Comparison of ENCODE assay signal across 13 cellular contexts in genomic region chr6:72740135-72740534, GRCh38.
DNase-seq lines count a peak whose midpoint lies in the region; ATAC-seq and TF ChIP-seq lines count a peak whose summit lies in the region.
"Had no signal": no experiment of that assay in that cellular context is flagged by ENCODE, and none has a peak within 500 bp of the region (broad histone marks: within the 10 kb centered on the region; RNA-seq: fewer than 3 reads in every experiment).

No MANE protein-coding gene starts in this region.

- H3K27ac ChIP-seq in gastrocnemius medialis = peak overlapping the region in 3 of 4 donors; percentile 11 to 86 (median 78)
- H3K27ac ChIP-seq: A549, neutrophil had no signal

- no peaks in the 10 kb centered on the region for H3K27me3 Mint-ChIP-seq in Calu3 (ENCODE audit: unreplicated experiment)
- H3K27me3 Mint-ChIP-seq: brain had no signal

- H3K36me3 ChIP-seq in gastrocnemius medialis (no peaks in the 10 kb centered on the region), HAP-1 (replicated peaks) (no peaks in the 10 kb centered on the region)
- H3K36me3 ChIP-seq: neutrophil had no signal

- no peaks in the 10 kb centered on the region for H3K4me1 Mint-ChIP-seq in Calu3 (ENCODE audit: low read depth, unreplicated experiment)
- H3K4me1 Mint-ChIP-seq: brain had no signal

- ATAC-seq in GM21619 (IDR thresholded peaks at IDR 0.05; ENCODE audit: unreplicated experiment) (peak; percentile 73), HG03432 (IDR thresholded peaks at IDR 0.05; ENCODE audit: unreplicated experiment) (peak; percentile 88), gastrocnemius medialis (no peak)
- ATAC-seq: A549 had no signal

- no peak for TF ChIP-seq POLR2A in gastrocnemius medialis (IDR thresholded peaks at IDR 0.05)

- DNase-seq in activated CD4-positive, alpha-beta T cell treated with anti-CD3 and anti-CD28 coated beads for 48 hours = peak; percentile 6
- no peak for DNase-seq in activated CD4-positive, alpha-beta T cell treated with anti-CD3 and anti-CD28 coated beads for 4 hours
- no peak for DNase-seq in gastrocnemius medialis
- no peak for DNase-seq in HAP-1 (ENCODE audit: low spot score in 2 of 2)
- no peak for DNase-seq in Calu3
- no peak for DNase-seq in NCI-H187 treated with DMSO at 0.1 percent for 48 hours (lab: John Stamatoyannopoulos, UW)
- DNase-seq: head of caudate nucleus, NCI-H1694 had no signal

- no TSS peak for BruUV-seq in Calu3 (replicated peaks; lab: Mats Ljungman, UMichigan)

- H3K36me3 Mint-ChIP-seq in Calu3 (ENCODE audit: insufficient read depth, unreplicated experiment) = no peaks in the 10 kb centered on the region
- H3K36me3 Mint-ChIP-seq: brain had no signal

- no peak for TF ChIP-seq CTCF in gastrocnemius medialis (IDR thresholded peaks at IDR 0.05 in 4 of 5, conservative IDR thresholded peaks at IDR 0.05 in 1 of 5)
- no peak for TF ChIP-seq CTCF in Calu3 (IDR thresholded peaks at IDR 0.05; ENCODE audit: unreplicated experiment)

- in situ Hi-C loops in gastrocnemius medialis (cut with MboI; ENCODE audit: low sequenced_read_pairs in 4 of 4) (loop anchor here in 1 of 4 donors (10.0 kb wide), 1 partner anchor 125 kb away; no protein-coding TSS in a partner anchor), HAP-1 (cut with MboI; ENCODE audit: low sequenced_read_pairs) (no loop called here)

- no peak overlapping the region for H3K4me3 ChIP-seq in gastrocnemius medialis
- H3K4me3 ChIP-seq in HAP-1 = no peak overlapping the region
- H3K4me3 ChIP-seq: A549 had no signal

- no peak overlapping the region for H3K27ac Mint-ChIP-seq in Calu3 (ENCODE audit: unreplicated experiment)
- H3K27ac Mint-ChIP-seq: brain had no signal

- CTCF ChIA-PET in Calu3 (lab: Charles Lee) = no interaction called here

- intact Hi-C loops in gastrocnemius medialis (cut with DNase I; ENCODE audit: low total_unique reads) = loop anchor here (5.0 kb wide), 1 partner anchor 227 kb away; no protein-coding TSS in a partner anchor
- intact Hi-C loops in Calu3 (cut with micrococcal nuclease; ENCODE audit: unreplicated experiment) = no loop called here

- no peaks in the 10 kb centered on the region for H3K9me3 ChIP-seq in gastrocnemius medialis
- no peaks in the 10 kb centered on the region for H3K9me3 ChIP-seq in HAP-1
- H3K9me3 ChIP-seq: A549, neutrophil had no signal

- H3K9me3 Mint-ChIP-seq in Calu3 (ENCODE audit: low read depth, unreplicated experiment) = no peaks in the 10 kb centered on the region
- H3K9me3 Mint-ChIP-seq: brain had no signal

- H3K4me1 ChIP-seq in gastrocnemius medialis (peaks cover 27 to 35% of the 10 kb centered on the region in 2 donors), HAP-1 (no peaks in the 10 kb centered on the region)
- H3K4me1 ChIP-seq: A549 had no signal

- no peaks in the 10 kb centered on the region for H3K27me3 ChIP-seq in gastrocnemius medialis
- H3K27me3 ChIP-seq in HAP-1 (ENCODE audit: low read depth) = no peaks in the 10 kb centered on the region
- H3K27me3 ChIP-seq: neutrophil had no signal

- no peak overlapping the region for H3K4me3 Mint-ChIP-seq in Calu3 (ENCODE audit: low read depth, unreplicated experiment)
- H3K4me3 Mint-ChIP-seq: brain had no signal

Comparison
In these comparisons a context has a peak if more than half of its experiments do, and no peak if none do; other contexts are left out.
1. ATAC-seq: peak in GM21619 (single experiment) and HG03432 (single experiment); none in gastrocnemius medialis (0 of 2).